ENCODE assay signal across 1 cellular context in the genomic region with DNA sequence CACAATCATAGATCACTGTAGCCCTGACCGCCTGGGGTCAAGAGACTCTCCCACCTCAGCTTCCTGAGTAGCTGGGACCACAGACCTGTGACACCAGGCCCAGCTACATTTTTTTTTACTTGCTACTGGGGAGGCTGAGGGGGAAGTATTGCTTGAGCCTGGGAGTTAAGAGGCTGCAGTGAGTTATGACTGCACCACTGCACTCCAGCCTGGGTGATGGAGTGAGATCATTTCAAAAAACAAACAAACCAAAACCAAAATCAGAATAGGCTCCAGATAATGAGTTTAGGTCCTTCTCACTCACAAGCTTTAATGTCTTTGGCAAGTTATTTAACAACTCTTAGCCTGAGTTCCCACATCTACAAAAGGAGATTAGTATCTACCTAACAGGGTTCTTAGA.
TF ChIP-seq lines count a peak whose summit lies in the region.

No MANE protein-coding gene starts in this region.

TF ChIP-seq in H1, 55 proteins besides CTCF, POLR2A, EP300 and RAD21:
- TF ChIP-seq CBX8 (IDR thresholded peaks at IDR 0.05; ENCODE audit: borderline replicate concordance, low read depth, low read length) (no peak), RXRA (IDR thresholded peaks at IDR 0.05; ENCODE audit: insufficient read depth, low read depth, low read length) (no peak), FOSL1 (IDR thresholded peaks at IDR 0.05; ENCODE audit: insufficient read depth, low read depth, low read length) (no peak), HDAC2 (IDR thresholded peaks at IDR 0.05; ENCODE audit: borderline replicate concordance in 1 of 2, low read depth in 2 of 2, low read length in 2 of 2) (no peak), CREB1 (IDR thresholded peaks at IDR 0.05) (no peak), JUND (IDR thresholded peaks at IDR 0.05; ENCODE audit: low read length) (no peak), SRF (IDR thresholded peaks at IDR 0.05; ENCODE audit: low read depth, low read length) (no peak), ASH2L (IDR thresholded peaks at IDR 0.05; ENCODE audit: low read length) (no peak), TEAD4 (IDR thresholded peaks at IDR 0.05; ENCODE audit: low read depth, low read length) (no peak), YY1 (IDR thresholded peaks at IDR 0.05; ENCODE audit: low read depth, low read length) (no peak), NRF1 (IDR thresholded peaks at IDR 0.05; ENCODE audit: low read depth, low read length) (no peak), HDAC6 (IDR thresholded peaks at IDR 0.05; ENCODE audit: low read depth, low read length) (no peak), TAF1 (IDR thresholded peaks at IDR 0.05; ENCODE audit: low read depth, low read length) (no peak), CHD2 (IDR thresholded peaks at IDR 0.05; ENCODE audit: low read length) (no peak)
- TF ChIP-seq, protein P1, sequence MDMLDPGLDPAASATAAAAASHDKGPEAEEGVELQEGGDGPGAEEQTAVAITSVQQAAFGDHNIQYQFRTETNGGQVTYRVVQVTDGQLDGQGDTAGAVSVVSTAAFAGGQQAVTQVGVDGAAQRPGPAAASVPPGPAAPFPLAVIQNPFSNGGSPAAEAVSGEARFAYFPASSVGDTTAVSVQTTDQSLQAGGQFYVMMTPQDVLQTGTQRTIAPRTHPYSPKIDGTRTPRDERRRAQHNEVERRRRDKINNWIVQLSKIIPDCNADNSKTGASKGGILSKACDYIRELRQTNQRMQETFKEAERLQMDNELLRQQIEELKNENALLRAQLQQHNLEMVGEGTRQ (IDR thresholded peaks at IDR 0.05; ENCODE audit: low read length) = no peak
- TF ChIP-seq, protein P2, sequence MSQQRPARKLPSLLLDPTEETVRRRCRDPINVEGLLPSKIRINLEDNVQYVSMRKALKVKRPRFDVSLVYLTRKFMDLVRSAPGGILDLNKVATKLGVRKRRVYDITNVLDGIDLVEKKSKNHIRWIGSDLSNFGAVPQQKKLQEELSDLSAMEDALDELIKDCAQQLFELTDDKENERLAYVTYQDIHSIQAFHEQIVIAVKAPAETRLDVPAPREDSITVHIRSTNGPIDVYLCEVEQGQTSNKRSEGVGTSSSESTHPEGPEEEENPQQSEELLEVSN (IDR thresholded peaks at IDR 0.05) = no peak
- TF ChIP-seq, protein P3, sequence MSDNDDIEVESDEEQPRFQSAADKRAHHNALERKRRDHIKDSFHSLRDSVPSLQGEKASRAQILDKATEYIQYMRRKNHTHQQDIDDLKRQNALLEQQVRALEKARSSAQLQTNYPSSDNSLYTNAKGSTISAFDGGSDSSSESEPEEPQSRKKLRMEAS (IDR thresholded peaks at IDR 0.05) = no peak
- TF ChIP-seq, protein P4, sequence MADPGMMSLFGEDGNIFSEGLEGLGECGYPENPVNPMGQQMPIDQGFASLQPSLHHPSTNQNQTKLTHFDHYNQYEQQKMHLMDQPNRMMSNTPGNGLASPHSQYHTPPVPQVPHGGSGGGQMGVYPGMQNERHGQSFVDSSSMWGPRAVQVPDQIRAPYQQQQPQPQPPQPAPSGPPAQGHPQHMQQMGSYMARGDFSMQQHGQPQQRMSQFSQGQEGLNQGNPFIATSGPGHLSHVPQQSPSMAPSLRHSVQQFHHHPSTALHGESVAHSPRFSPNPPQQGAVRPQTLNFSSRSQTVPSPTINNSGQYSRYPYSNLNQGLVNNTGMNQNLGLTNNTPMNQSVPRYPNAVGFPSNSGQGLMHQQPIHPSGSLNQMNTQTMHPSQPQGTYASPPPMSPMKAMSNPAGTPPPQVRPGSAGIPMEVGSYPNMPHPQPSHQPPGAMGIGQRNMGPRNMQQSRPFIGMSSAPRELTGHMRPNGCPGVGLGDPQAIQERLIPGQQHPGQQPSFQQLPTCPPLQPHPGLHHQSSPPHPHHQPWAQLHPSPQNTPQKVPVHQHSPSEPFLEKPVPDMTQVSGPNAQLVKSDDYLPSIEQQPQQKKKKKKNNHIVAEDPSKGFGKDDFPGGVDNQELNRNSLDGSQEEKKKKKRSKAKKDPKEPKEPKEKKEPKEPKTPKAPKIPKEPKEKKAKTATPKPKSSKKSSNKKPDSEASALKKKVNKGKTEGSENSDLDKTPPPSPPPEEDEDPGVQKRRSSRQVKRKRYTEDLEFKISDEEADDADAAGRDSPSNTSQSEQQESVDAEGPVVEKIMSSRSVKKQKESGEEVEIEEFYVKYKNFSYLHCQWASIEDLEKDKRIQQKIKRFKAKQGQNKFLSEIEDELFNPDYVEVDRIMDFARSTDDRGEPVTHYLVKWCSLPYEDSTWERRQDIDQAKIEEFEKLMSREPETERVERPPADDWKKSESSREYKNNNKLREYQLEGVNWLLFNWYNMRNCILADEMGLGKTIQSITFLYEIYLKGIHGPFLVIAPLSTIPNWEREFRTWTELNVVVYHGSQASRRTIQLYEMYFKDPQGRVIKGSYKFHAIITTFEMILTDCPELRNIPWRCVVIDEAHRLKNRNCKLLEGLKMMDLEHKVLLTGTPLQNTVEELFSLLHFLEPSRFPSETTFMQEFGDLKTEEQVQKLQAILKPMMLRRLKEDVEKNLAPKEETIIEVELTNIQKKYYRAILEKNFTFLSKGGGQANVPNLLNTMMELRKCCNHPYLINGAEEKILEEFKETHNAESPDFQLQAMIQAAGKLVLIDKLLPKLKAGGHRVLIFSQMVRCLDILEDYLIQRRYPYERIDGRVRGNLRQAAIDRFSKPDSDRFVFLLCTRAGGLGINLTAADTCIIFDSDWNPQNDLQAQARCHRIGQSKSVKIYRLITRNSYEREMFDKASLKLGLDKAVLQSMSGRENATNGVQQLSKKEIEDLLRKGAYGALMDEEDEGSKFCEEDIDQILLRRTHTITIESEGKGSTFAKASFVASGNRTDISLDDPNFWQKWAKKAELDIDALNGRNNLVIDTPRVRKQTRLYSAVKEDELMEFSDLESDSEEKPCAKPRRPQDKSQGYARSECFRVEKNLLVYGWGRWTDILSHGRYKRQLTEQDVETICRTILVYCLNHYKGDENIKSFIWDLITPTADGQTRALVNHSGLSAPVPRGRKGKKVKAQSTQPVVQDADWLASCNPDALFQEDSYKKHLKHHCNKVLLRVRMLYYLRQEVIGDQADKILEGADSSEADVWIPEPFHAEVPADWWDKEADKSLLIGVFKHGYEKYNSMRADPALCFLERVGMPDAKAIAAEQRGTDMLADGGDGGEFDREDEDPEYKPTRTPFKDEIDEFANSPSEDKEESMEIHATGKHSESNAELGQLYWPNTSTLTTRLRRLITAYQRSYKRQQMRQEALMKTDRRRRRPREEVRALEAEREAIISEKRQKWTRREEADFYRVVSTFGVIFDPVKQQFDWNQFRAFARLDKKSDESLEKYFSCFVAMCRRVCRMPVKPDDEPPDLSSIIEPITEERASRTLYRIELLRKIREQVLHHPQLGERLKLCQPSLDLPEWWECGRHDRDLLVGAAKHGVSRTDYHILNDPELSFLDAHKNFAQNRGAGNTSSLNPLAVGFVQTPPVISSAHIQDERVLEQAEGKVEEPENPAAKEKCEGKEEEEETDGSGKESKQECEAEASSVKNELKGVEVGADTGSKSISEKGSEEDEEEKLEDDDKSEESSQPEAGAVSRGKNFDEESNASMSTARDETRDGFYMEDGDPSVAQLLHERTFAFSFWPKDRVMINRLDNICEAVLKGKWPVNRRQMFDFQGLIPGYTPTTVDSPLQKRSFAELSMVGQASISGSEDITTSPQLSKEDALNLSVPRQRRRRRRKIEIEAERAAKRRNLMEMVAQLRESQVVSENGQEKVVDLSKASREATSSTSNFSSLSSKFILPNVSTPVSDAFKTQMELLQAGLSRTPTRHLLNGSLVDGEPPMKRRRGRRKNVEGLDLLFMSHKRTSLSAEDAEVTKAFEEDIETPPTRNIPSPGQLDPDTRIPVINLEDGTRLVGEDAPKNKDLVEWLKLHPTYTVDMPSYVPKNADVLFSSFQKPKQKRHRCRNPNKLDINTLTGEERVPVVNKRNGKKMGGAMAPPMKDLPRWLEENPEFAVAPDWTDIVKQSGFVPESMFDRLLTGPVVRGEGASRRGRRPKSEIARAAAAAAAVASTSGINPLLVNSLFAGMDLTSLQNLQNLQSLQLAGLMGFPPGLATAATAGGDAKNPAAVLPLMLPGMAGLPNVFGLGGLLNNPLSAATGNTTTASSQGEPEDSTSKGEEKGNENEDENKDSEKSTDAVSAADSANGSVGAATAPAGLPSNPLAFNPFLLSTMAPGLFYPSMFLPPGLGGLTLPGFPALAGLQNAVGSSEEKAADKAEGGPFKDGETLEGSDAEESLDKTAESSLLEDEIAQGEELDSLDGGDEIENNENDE (IDR thresholded peaks at IDR 0.05; ENCODE audit: insufficient replicate concordance, low read length) = no peak
